In genomic region chr9:2157277-2158105, GRCh38 we compare ENCODE assay signal across 8 cellular contexts.
DNase-seq lines count a peak whose midpoint lies in the region; ATAC-seq and TF ChIP-seq lines count a peak whose summit lies in the region.

No MANE protein-coding gene starts in this region.

- peak overlapping the region; percentile 52 for H3K27ac ChIP-seq in naive thymus-derived CD4-positive, alpha-beta T cell (ENCODE audit: low read depth, low read length)
- H3K27ac ChIP-seq in stomach = peak overlapping the region; percentile 18 to 84 (median 82)

- H3K4me3 Mint-ChIP-seq in activated CD8-positive, alpha-beta T cell treated with anti-CD3 and anti-CD28 coated beads for 36 hours = peak overlapping the region; percentile 81
- H3K4me3 Mint-ChIP-seq in naive thymus-derived CD4-positive, alpha-beta T cell = peak overlapping the region; percentile 81 to 92 (median 85)

- 5 to 9% (median 8%) methylated on average over 19 to 20 of the region's 20 CpGs for WGBS in stomach, 5 donors

- H3K27ac Mint-ChIP-seq in activated CD8-positive, alpha-beta T cell treated with anti-CD3 and anti-CD28 coated beads for 36 hours = peak overlapping the region; percentile 97
- peak overlapping the region; percentile 59 to 90 (median 79) for H3K27ac Mint-ChIP-seq in naive thymus-derived CD4-positive, alpha-beta T cell

- TF ChIP-seq POLR2A in stomach (IDR thresholded peaks at IDR 0.05) = no peak

- H3K9me3 Mint-ChIP-seq in activated CD8-positive, alpha-beta T cell treated with anti-CD3 and anti-CD28 coated beads for 36 hours = no peaks in the 10 kb centered on the region
- H3K9me3 Mint-ChIP-seq in naive thymus-derived CD4-positive, alpha-beta T cell = no peaks in the 10 kb centered on the region

- H3K4me1 ChIP-seq in naive thymus-derived CD4-positive, alpha-beta T cell (ENCODE audit: control insufficient read depth in 2 of 2, insufficient read depth in 2 of 2, low read length in 2 of 2) = peaks cover 16 to 25% of the 10 kb centered on the region in 2 donors
- peaks cover 14 to 57% (median 37%) of the 10 kb centered on the region in 4 donors for H3K4me1 ChIP-seq in stomach

- no peak for TF ChIP-seq EP300 in stomach (IDR thresholded peaks at IDR 0.05)

- peak overlapping the region; percentile 98 for H3K4me3 ChIP-seq in GM08714 (ENCODE audit: low read length)
- peak overlapping the region; percentile 60 for H3K4me3 ChIP-seq in epithelial cell of proximal tubule (ENCODE audit: low read depth, low read length)
- H3K4me3 ChIP-seq in naive thymus-derived CD4-positive, alpha-beta T cell (ENCODE audit: low read length) = peak overlapping the region; percentile 46
- peak overlapping the region; percentile 40 to 54 (median 44) for H3K4me3 ChIP-seq in stomach

- no peak for TF ChIP-seq CTCF in activated CD8-positive, alpha-beta T cell treated with anti-CD3 and anti-CD28 coated beads for 36 hours (IDR thresholded peaks at IDR 0.05)
- no peak for TF ChIP-seq CTCF in epithelial cell of proximal tubule (conservative IDR thresholded peaks at IDR 0.05; ENCODE audit: low read depth, low read length)
- no peak for TF ChIP-seq CTCF in stomach (IDR thresholded peaks at IDR 0.05)

- POLR2A ChIA-PET in HEK293T (lab: Yijun Ruan, JAX) = no interaction called here
- POLR2A ChIA-PET in activated CD8-positive, alpha-beta T cell treated with anti-CD3 and anti-CD28 coated beads for 36 hours (lab: Charles Lee) = interaction anchor here (0.7 to 1.6 kb wide), 4 partner anchors 10 to 146 kb away, joined by 3 to 7 read pairs (median 3); no protein-coding TSS in a partner anchor
- POLR2A ChIA-PET in naive thymus-derived CD4-positive, alpha-beta T cell (lab: Charles Lee) = interaction anchor here (0.6 to 1.4 kb wide), 2 partner anchors 8 to 52 kb away, joined by 3 read pairs; no protein-coding TSS in a partner anchor

- peaks cover 11% of the 10 kb centered on the region for H3K36me3 Mint-ChIP-seq in activated CD8-positive, alpha-beta T cell treated with anti-CD3 and anti-CD28 coated beads for 36 hours (ENCODE audit: low read depth)
- H3K36me3 Mint-ChIP-seq in naive thymus-derived CD4-positive, alpha-beta T cell = peaks cover 0 to 22% (median 12%) of the 10 kb centered on the region in 5 donors

- no peaks in the 10 kb centered on the region for H3K27me3 Mint-ChIP-seq in activated CD8-positive, alpha-beta T cell treated with anti-CD3 and anti-CD28 coated beads for 36 hours
- no peaks in the 10 kb centered on the region for H3K27me3 Mint-ChIP-seq in naive thymus-derived CD4-positive, alpha-beta T cell

- H3K4me1 Mint-ChIP-seq in activated CD8-positive, alpha-beta T cell treated with anti-CD3 and anti-CD28 coated beads for 36 hours (ENCODE audit: low read depth) = peaks cover 54% of the 10 kb centered on the region
- peaks cover 36 to 88% (median 83%) of the 10 kb centered on the region in 7 donors for H3K4me1 Mint-ChIP-seq in naive thymus-derived CD4-positive, alpha-beta T cell

- ATAC-seq in activated CD8-positive, alpha-beta T cell treated with anti-CD3 and anti-CD28 coated beads for 36 hours = peak; percentile 75
- peak; percentile 58 for ATAC-seq in naive thymus-derived CD4-positive, alpha-beta T cell
- ATAC-seq in GM18520 (IDR thresholded peaks at IDR 0.05; ENCODE audit: unreplicated experiment) = no peak

- peaks cover 0 to 3% (median 0%) of the 10 kb centered on the region in 3 experiments for H3K36me3 ChIP-seq in naive thymus-derived CD4-positive, alpha-beta T cell (ENCODE audit: control insufficient read depth in 2 of 3, insufficient read depth in 3 of 3, low read length in 3 of 3)
- peaks cover 0 to 11% (median 8%) of the 10 kb centered on the region in 4 donors for H3K36me3 ChIP-seq in stomach

- DNase-seq in HEK293T (ENCODE audit: extremely low spot score) = peak; percentile 22
- DNase-seq in NCI-H2081 (lab: John Stamatoyannopoulos, UW) = peak; percentile 56 to 78
- DNase-seq in activated CD8-positive, alpha-beta T cell treated with anti-CD3 and anti-CD28 coated beads for 36 hours = peak; percentile 73
- DNase-seq in epithelial cell of proximal tubule (ENCODE audit: low read depth) = no peak
- DNase-seq in naive thymus-derived CD4-positive, alpha-beta T cell = peak in 4 of 9 donors; percentile 3 to 40 (median 17)
- DNase-seq in stomach = peak; percentile 33

- intact Hi-C loops in activated CD8-positive, alpha-beta T cell treated with anti-CD3 and anti-CD28 coated beads for 36 hours (cut with micrococcal nuclease) = no loop called here
- intact Hi-C loops in naive thymus-derived CD4-positive, alpha-beta T cell (cut with micrococcal nuclease) = loop anchor here (1.0 to 10.0 kb wide), 9 partner anchors 17 to 687 kb away; partner anchors contain the start of genes PUM3 (in 2 of the 2) and SMARCA2 (in 1 of the 2)
- intact Hi-C loops in stomach (cut with DNase I; ENCODE audit: low total_unique reads) = no loop called here

- CTCF ChIA-PET in HEK293T (lab: Yijun Ruan, JAX) = interaction anchor here (0.6 kb wide), 1 partner anchor 125 kb away, joined by 5 read pairs; no protein-coding TSS in a partner anchor
- CTCF ChIA-PET in activated CD8-positive, alpha-beta T cell treated with anti-CD3 and anti-CD28 coated beads for 36 hours (lab: Charles Lee) = interaction anchor here (1.2 to 1.9 kb wide), 3 partner anchors 21 to 26 kb away, joined by 3 to 8 read pairs (median 8); no protein-coding TSS in a partner anchor
- CTCF ChIA-PET in naive thymus-derived CD4-positive, alpha-beta T cell (lab: Charles Lee) = interaction anchor here (0.6 kb wide), 1 partner anchor 624 kb away, joined by 3 read pairs; no protein-coding TSS in a partner anchor

- no peaks in the 10 kb centered on the region for H3K9me3 ChIP-seq in naive thymus-derived CD4-positive, alpha-beta T cell (ENCODE audit: control insufficient read depth in 2 of 3, low read length in 3 of 3)
- H3K9me3 ChIP-seq in stomach = no peaks in the 10 kb centered on the region

- no peaks in the 10 kb centered on the region for H3K27me3 ChIP-seq in naive thymus-derived CD4-positive, alpha-beta T cell (ENCODE audit: control insufficient read depth in 2 of 2, insufficient read depth in 2 of 2, low read length in 2 of 2)
- no peaks in the 10 kb centered on the region for H3K27me3 ChIP-seq in stomach

TF ChIP-seq in HEK293T, 16 proteins besides CTCF, POLR2A, EP300 and RAD21:
- TF ChIP-seq L3MBTL2 (conservative IDR thresholded peaks at IDR 0.05) = peak; percentile 57
- TF ChIP-seq BHLHE40 (IDR thresholded peaks at IDR 0.05; ENCODE audit: borderline replicate concordance) = no peak
- no peak for TF ChIP-seq FOXM1 (IDR thresholded peaks at IDR 0.05; ENCODE audit: borderline replicate concordance)

Comparison
In these comparisons a context has a peak if more than half of its experiments do, and no peak if none do; other contexts are left out.
1. H3K4me3 ChIP-seq: peak in every context shown above with its lines; median percentile 98 in GM08714; 60 in epithelial cell of proximal tubule; 46 in naive thymus-derived CD4-positive, alpha-beta T cell; 44 in stomach.
2. intact Hi-C loops: an anchor here in naive thymus-derived CD4-positive, alpha-beta T cell (1.0 to 10.0 kb wide); none called in activated CD8-positive, alpha-beta T cell treated with anti-CD3 and anti-CD28 coated beads for 36 hours and stomach.